In the genomic region with DNA sequence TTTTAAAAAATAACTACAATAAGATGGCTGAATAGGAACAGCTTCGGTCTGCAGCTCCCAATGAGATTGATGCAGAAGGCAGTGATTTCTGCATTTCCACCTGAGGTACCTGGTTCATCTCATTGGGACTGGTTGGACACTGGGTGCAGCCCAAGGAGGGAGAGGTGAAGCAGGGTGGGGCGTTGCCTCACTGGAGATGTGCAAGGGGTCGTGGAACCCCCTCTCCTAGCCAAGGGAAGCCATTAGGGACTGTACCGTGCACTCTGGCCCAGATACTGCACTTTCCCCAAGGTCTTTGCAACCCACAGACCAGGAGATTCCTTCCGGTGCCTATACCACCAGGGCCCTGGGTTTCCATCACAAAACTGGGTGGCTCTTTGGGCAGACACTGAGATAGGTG, we compare ENCODE assay signal across 31 cellular contexts.
"Had no signal": no experiment of that assay in that cellular context is flagged by ENCODE, and none has a peak within 500 bp of the region (broad histone marks: within the 10 kb centered on the region; RNA-seq: fewer than 3 reads in every experiment).

No MANE protein-coding gene starts in this region.

- H3K27ac ChIP-seq: brain microvascular endothelial cell, Peyer's patch, SJSA1, WERI-Rb-1 had no signal

- ATAC-seq: activated CD8-positive, alpha-beta T cell treated with anti-CD3 and anti-CD28 coated beads for 36 hours; activated T-cell treated with anti-CD3 and anti-CD28 coated beads, Interleukin-2, amount 50 U/mL, for 72 hours; activated T-helper 17 cell treated with anti-CD3 and anti-CD28 coated beads, Interleukin-2, amount 50 U/mL, for 72 hours had no signal

- H3K4me3 ChIP-seq: Peyer's patch, SJSA1 had no signal

- H3K4me1 ChIP-seq: Peyer's patch, SJSA1 had no signal

- DNase-seq: activated CD4-positive, alpha-beta T cell treated with anti-CD3 and anti-CD28 coated beads, Interleukin-2, amount 10 ng/mL, durations not matched to agents 24 days and 14 days; activated CD4-positive, alpha-beta T cell treated with anti-CD3 and anti-CD28 coated beads, Interleukin-2, amount 50 U/mL, for 4 hours; activated CD4-positive, CD25-positive, alpha-beta regulatory T cell; activated CD8-positive, alpha-beta T cell treated with anti-CD3 and anti-CD28 coated beads for 36 hours; activated effector memory CD4-positive, alpha-beta T cell treated with anti-CD3 and anti-CD28 coated beads, Interleukin-2, amount 50 U/mL, for 16 hours; activated naive CD4-positive, alpha-beta T cell; activated naive CD4-positive, alpha-beta T cell treated with anti-CD3 and anti-CD28 coated beads, Interleukin-2, amount 50 U/mL, for 16 hours; activated naive CD8-positive, alpha-beta T cell treated with anti-CD3 and anti-CD28 coated beads for 36 hours; activated T-cell treated with anti-CD3 and anti-CD28 coated beads, Interleukin-2, amount 50 U/mL, for 1 hour; activated T-cell treated with anti-CD3 and anti-CD28 coated beads, Interleukin-2, amount 50 U/mL, for 72 hours; amniotic stem cell; aorta; brain microvascular endothelial cell; central memory CD4-positive, alpha-beta T cell; KG1; NCI-H1092 treated with DMSO at 0.1 percent for 48 hours; NCI-H1417 treated with DMSO at 0.1 percent for 48 hours; NCI-H187 treated with DMSO at 0.1 percent for 48 hours; NCI-H345; NCI-H524 treated with DMSO at 0.1 percent for 48 hours; NK-92 treated with Interleukin-12 subunit alpha and Interleukin-12 subunit beta, amount 100 ng/mL, for 24 hours; OCI-M1; RPMI8226; SHP77 treated with DMSO at 0.1 percent for 48 hours; SW 1271; T-helper 1 cell; T-helper 9 cell had no signal

- H3K36me3 ChIP-seq: brain microvascular endothelial cell, Peyer's patch, SJSA1, WERI-Rb-1 had no signal

- H3K9me3 ChIP-seq: Peyer's patch, SJSA1 had no signal

- H3K27me3 ChIP-seq: brain microvascular endothelial cell, Peyer's patch, SJSA1 had no signal
